Comparison of ENCODE assay signal across 13 cellular contexts in the genomic region with DNA sequence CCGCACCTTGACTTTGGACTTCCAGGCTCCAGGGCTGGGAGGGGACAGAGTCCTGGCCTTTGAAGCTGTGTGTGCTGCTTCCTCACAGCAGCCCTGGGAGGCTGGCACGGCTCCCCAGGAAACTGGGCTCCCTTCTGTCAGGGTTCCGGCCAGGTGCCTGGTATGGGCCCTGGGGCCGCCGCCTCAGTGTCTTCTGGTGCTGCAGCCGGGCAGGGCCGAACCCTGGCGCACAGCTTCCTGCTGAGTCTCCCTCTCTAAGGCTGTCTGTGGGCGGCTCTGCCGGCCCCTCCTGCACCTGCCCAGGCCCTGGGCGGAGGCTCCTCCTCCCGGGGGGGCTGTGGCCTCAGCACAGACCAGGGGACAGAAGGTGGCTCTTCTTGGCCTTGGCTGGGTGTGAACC. TPM values are rescaled to one million over a fixed set of nuclear protein-coding genes. Genes with fewer than 3 reads are reported as not detected.
DNase-seq lines count a peak whose midpoint lies in the region; ATAC-seq and TF ChIP-seq lines count a peak whose summit lies in the region.
"Had no signal": no experiment of that assay in that cellular context is flagged by ENCODE, and none has a peak within 500 bp of the region (broad histone marks: within the 10 kb centered on the region; RNA-seq: fewer than 3 reads in every experiment).

No MANE protein-coding gene starts in this region.

- TF ChIP-seq EP300 in upper lobe of left lung (IDR thresholded peaks at IDR 0.05): no peak

- WGBS in upper lobe of left lung, 2 donors: 42% methylated on average over 12 of the region's 12 CpGs

- no peak for ATAC-seq in lower lobe of right lung
- ATAC-seq in upper lobe of left lung (ENCODE audit: low FRiP score in 2 of 2): no peak
- ATAC-seq in GM19395 (IDR thresholded peaks at IDR 0.05; ENCODE audit: unreplicated experiment): no peak
- ATAC-seq: WTC11 had no signal

- H3K4me3 Mint-ChIP-seq in activated naive CD4-positive, alpha-beta T cell treated with anti-CD3 and anti-CD28 coated beads, Interleukin-2, amount 50 U/mL, for 24 hours: no peak overlapping the region
- H3K4me3 Mint-ChIP-seq: WTC11 had no signal

- TF ChIP-seq POLR2A in upper lobe of left lung (IDR thresholded peaks at IDR 0.05): no peak

- DNase-seq in activated naive CD4-positive, alpha-beta T cell treated with Interleukin-2 at 50 U/mL for 16 hours: no peak
- DNase-seq in RPMI8226: peak; percentile 13
- no peak for DNase-seq in lower lobe of right lung
- DNase-seq in upper lobe of left lung: peak in 1 of 2 donors; percentile 79
- DNase-seq in NCI-H226: no peak
- DNase-seq in activated T-cell treated with anti-CD3 and anti-CD28 coated beads, Interleukin-2, amount 50 U/mL, for 1 hour: no peak
- DNase-seq: GDM1, KG1 had no signal

- no peaks in the 10 kb centered on the region for H3K9me3 Mint-ChIP-seq in activated naive CD4-positive, alpha-beta T cell treated with anti-CD3 and anti-CD28 coated beads, Interleukin-2, amount 50 U/mL, for 24 hours
- H3K9me3 Mint-ChIP-seq: WTC11 had no signal

- H3K27ac ChIP-seq in lower lobe of right lung: peak overlapping the region; percentile 73
- peak overlapping the region; percentile 77 to 99 (median 97) for H3K27ac ChIP-seq in upper lobe of left lung
- H3K27ac ChIP-seq: SJSA1 had no signal

- H3K27ac Mint-ChIP-seq in activated naive CD4-positive, alpha-beta T cell treated with anti-CD3 and anti-CD28 coated beads, Interleukin-2, amount 50 U/mL, for 24 hours: peak overlapping the region; percentile 70

- no peaks in the 10 kb centered on the region for H3K9me3 ChIP-seq in lower lobe of right lung
- H3K9me3 ChIP-seq in upper lobe of left lung: no peaks in the 10 kb centered on the region
- H3K9me3 ChIP-seq: SJSA1 had no signal

- intact Hi-C loops in lower lobe of right lung (cut with DNase I): no loop called here

- TF ChIP-seq CTCF in lower lobe of right lung (IDR thresholded peaks at IDR 0.05): no peak
- TF ChIP-seq CTCF in upper lobe of left lung (IDR thresholded peaks at IDR 0.05): no peak

- no peaks in the 10 kb centered on the region for H3K27me3 ChIP-seq in lower lobe of right lung (ENCODE audit: low read depth)
- H3K27me3 ChIP-seq in upper lobe of left lung: no peaks in the 10 kb centered on the region
- H3K27me3 ChIP-seq: SJSA1 had no signal

- peaks cover 24% of the 10 kb centered on the region for H3K36me3 ChIP-seq in lower lobe of right lung
- peaks cover 0 to 43% (median 15%) of the 10 kb centered on the region in 4 donors for H3K36me3 ChIP-seq in upper lobe of left lung

- H3K4me1 Mint-ChIP-seq in activated naive CD4-positive, alpha-beta T cell treated with anti-CD3 and anti-CD28 coated beads, Interleukin-2, amount 50 U/mL, for 24 hours: peaks cover 22% of the 10 kb centered on the region

- H3K36me3 Mint-ChIP-seq in activated naive CD4-positive, alpha-beta T cell treated with anti-CD3 and anti-CD28 coated beads, Interleukin-2, amount 50 U/mL, for 24 hours: peaks cover 3% of the 10 kb centered on the region

- H3K4me3 ChIP-seq in lower lobe of right lung: peak overlapping the region; percentile 14
- no peak overlapping the region for H3K4me3 ChIP-seq in upper lobe of left lung
- H3K4me3 ChIP-seq: coronary artery, SJSA1 had no signal

- H3K27me3 Mint-ChIP-seq in activated naive CD4-positive, alpha-beta T cell treated with anti-CD3 and anti-CD28 coated beads, Interleukin-2, amount 50 U/mL, for 24 hours: no peaks in the 10 kb centered on the region

- peaks cover 53% of the 10 kb centered on the region for H3K4me1 ChIP-seq in lower lobe of right lung
- H3K4me1 ChIP-seq in upper lobe of left lung: peaks cover 45 to 53% (median 49%) of the 10 kb centered on the region in 4 donors

RNA-seq across cellular contexts. Expression of gene GPX4, which starts 32.4 kb away (rescaled TPM):
- total RNA-seq in lower lobe of right lung: 378 TPM
- 100 to 1,000 TPM; 370 to 717 (median 484) TPM for total RNA-seq in upper lobe of left lung

RNA-seq across cellular contexts. Expression of gene SBNO2, which starts 37.9 kb away (rescaled TPM):
- total RNA-seq in lower lobe of right lung: 91.6 TPM
- 100 to 1,000 TPM in 4 of 6 donors, 10 to 100 TPM in 2; 44.8 to 159 (median 106) TPM for total RNA-seq in upper lobe of left lung

RNA-seq across cellular contexts. Expression of gene POLR2E, which starts 41.0 kb away (rescaled TPM):
- total RNA-seq in lower lobe of right lung: 158 TPM
- total RNA-seq in upper lobe of left lung: 100 to 1,000 TPM in 4 of 6 donors, 10 to 100 TPM in 2; 50.0 to 176 (median 103) TPM
